21 cellular contexts compared by ENCODE assay signal in genomic region chr3:10623578-10624275, GRCh38.
"Had no signal": no experiment of that assay in that cellular context is flagged by ENCODE, and none has a peak within 500 bp of the region (broad histone marks: within the 10 kb centered on the region; RNA-seq: fewer than 3 reads in every experiment).

No MANE protein-coding gene starts in this region.

- DNase-seq: cortex of kidney; dorsolateral prefrontal cortex; effector CD8-positive, alpha-beta T cell; gastrocnemius medialis; heart right ventricle; hypothalamus; islet precursor cell; mammary epithelial cell; mucosa of descending colon; naive thymus-derived CD8-positive, alpha-beta T cell; posterior cingulate gyrus; stimulated activated CD4-positive, alpha-beta T cell treated with anti-CD3 and anti-CD28 coated beads, Interleukin-2, amount 100 ng/mL, for 24 hours; stimulated activated CD4-positive, alpha-beta T cell treated with anti-CD3 and anti-CD28 coated beads, Interleukin-4, amount 100 ng/mL, for 4 hours; stimulated activated naive B cell treated with anti-CD40 and anti-IgM and Interleukin-4, amounts not matched to agents 10 μg/mL and 1 μg/mL and 100 μg/mL, for 72 hours; stimulated activated naive CD8-positive, alpha-beta T cell treated with anti-CD3 and anti-CD28 coated beads, Interleukin-15, amount 100 ng/mL, for 72 hours; testis had no signal

- H3K9me3 ChIP-seq: gastrocnemius medialis, heart right ventricle, mucosa of descending colon, neutrophil, right atrium auricular region, testis, tibial nerve had no signal

- H3K4me3 ChIP-seq: dorsolateral prefrontal cortex, gastrocnemius medialis, heart right ventricle, mucosa of descending colon, right atrium auricular region, testis, tibial nerve had no signal

- H3K4me1 ChIP-seq: gastrocnemius medialis, heart right ventricle, right atrium auricular region, testis, tibial nerve had no signal

- ATAC-seq: esophagus mucosa; gastrocnemius medialis; heart right ventricle; left lobe of liver; mucosa of descending colon; naive thymus-derived CD8-positive, alpha-beta T cell; stimulated activated naive B cell treated with anti-CD40 and anti-IgM and Interleukin-4, amounts not matched to agents 10 μg/mL and 1 μg/mL and 100 μg/mL, for 72 hours; stimulated activated naive CD8-positive, alpha-beta T cell treated with anti-CD3 and anti-CD28 coated beads, Interleukin-15, amount 100 ng/mL, for 72 hours had no signal

- H3K27ac Mint-ChIP-seq: naive thymus-derived CD8-positive, alpha-beta T cell; stimulated activated naive B cell treated with anti-CD40 and anti-IgM and Interleukin-4, amounts not matched to agents 10 μg/mL and 1 μg/mL and 100 μg/mL, for 72 hours; stimulated activated naive CD8-positive, alpha-beta T cell treated with anti-CD3 and anti-CD28 coated beads, Interleukin-15, amount 100 ng/mL, for 72 hours had no signal

- H3K4me3 Mint-ChIP-seq: naive thymus-derived CD8-positive, alpha-beta T cell; stimulated activated naive B cell treated with anti-CD40 and anti-IgM and Interleukin-4, amounts not matched to agents 10 μg/mL and 1 μg/mL and 100 μg/mL, for 72 hours; stimulated activated naive CD8-positive, alpha-beta T cell treated with anti-CD3 and anti-CD28 coated beads, Interleukin-15, amount 100 ng/mL, for 72 hours had no signal

- H3K27ac ChIP-seq: dorsolateral prefrontal cortex, gastrocnemius medialis, heart right ventricle, neutrophil, right atrium auricular region, testis, tibial nerve had no signal

- H3K4me1 Mint-ChIP-seq: stimulated activated naive B cell treated with anti-CD40 and anti-IgM and Interleukin-4, amounts not matched to agents 10 μg/mL and 1 μg/mL and 100 μg/mL, for 72 hours; stimulated activated naive CD8-positive, alpha-beta T cell treated with anti-CD3 and anti-CD28 coated beads, Interleukin-15, amount 100 ng/mL, for 72 hours had no signal

- H3K36me3 ChIP-seq: gastrocnemius medialis, heart right ventricle, neutrophil, right atrium auricular region, tibial nerve had no signal

- H3K27me3 ChIP-seq: gastrocnemius medialis, right atrium auricular region, testis had no signal

- H3K9me3 Mint-ChIP-seq: naive thymus-derived CD8-positive, alpha-beta T cell; stimulated activated naive B cell treated with anti-CD40 and anti-IgM and Interleukin-4, amounts not matched to agents 10 μg/mL and 1 μg/mL and 100 μg/mL, for 72 hours; stimulated activated naive CD8-positive, alpha-beta T cell treated with anti-CD3 and anti-CD28 coated beads, Interleukin-15, amount 100 ng/mL, for 72 hours had no signal

- H3K36me3 Mint-ChIP-seq: naive thymus-derived CD8-positive, alpha-beta T cell; stimulated activated naive B cell treated with anti-CD40 and anti-IgM and Interleukin-4, amounts not matched to agents 10 μg/mL and 1 μg/mL and 100 μg/mL, for 72 hours had no signal
